ENCODE assay signal across 1 cellular context in genomic region chr6:12851123-12851695, GRCh38.
TF ChIP-seq lines count a peak whose summit lies in the region.

No MANE protein-coding gene starts in this region.

TF ChIP-seq in WTC11, 78 proteins besides CTCF, POLR2A, EP300 and RAD21 (continued from another document):
- TF ChIP-seq ARID4B (CRISPR knock-in tag; IDR thresholded peaks at IDR 0.05; ENCODE audit: borderline replicate concordance), result no peak
- no peak for TF ChIP-seq ATF6 (CRISPR knock-in tag; IDR thresholded peaks at IDR 0.05)
- no peak for TF ChIP-seq RORB (CRISPR knock-in tag; IDR thresholded peaks at IDR 0.05)
- no peak for TF ChIP-seq CREM (CRISPR knock-in tag; IDR thresholded peaks at IDR 0.05)
- no peak for TF ChIP-seq EMX1 (CRISPR knock-in tag; IDR thresholded peaks at IDR 0.05)
- TF ChIP-seq OVOL2 (CRISPR knock-in tag; IDR thresholded peaks at IDR 0.05; ENCODE audit: borderline replicate concordance), result no peak
- TF ChIP-seq ZNF138 (CRISPR knock-in tag; conservative IDR thresholded peaks at IDR 0.05), result no peak
- no peak for TF ChIP-seq ZNF219 (CRISPR knock-in tag; IDR thresholded peaks at IDR 0.05; ENCODE audit: borderline replicate concordance)
- no peak for TF ChIP-seq NR3C1 (CRISPR knock-in tag; conservative IDR thresholded peaks at IDR 0.05; ENCODE audit: low read depth)
- TF ChIP-seq GTF2I (CRISPR knock-in tag; conservative IDR thresholded peaks at IDR 0.05), result no peak
- TF ChIP-seq RELA (CRISPR knock-in tag; IDR thresholded peaks at IDR 0.05; ENCODE audit: borderline replicate concordance), result no peak
- TF ChIP-seq MXD4 (CRISPR knock-in tag; IDR thresholded peaks at IDR 0.05; ENCODE audit: borderline replicate concordance), result no peak
- no peak for TF ChIP-seq ZNF317 (CRISPR knock-in tag; IDR thresholded peaks at IDR 0.05; ENCODE audit: borderline replicate concordance, low read depth)
- TF ChIP-seq ZNF281 (CRISPR knock-in tag; IDR thresholded peaks at IDR 0.05), result no peak
- TF ChIP-seq E2F4 (CRISPR knock-in tag; IDR thresholded peaks at IDR 0.05; ENCODE audit: borderline replicate concordance, low read depth), result no peak
- TF ChIP-seq ERG (CRISPR knock-in tag; IDR thresholded peaks at IDR 0.05), result no peak
- TF ChIP-seq ZNF121 (CRISPR knock-in tag; IDR thresholded peaks at IDR 0.05), result no peak
- TF ChIP-seq USF2 (CRISPR knock-in tag; IDR thresholded peaks at IDR 0.05), result no peak
